In genomic region chr14:82410064-82410463, GRCh38 we compare ENCODE assay signal across 23 cellular contexts.
"Had no signal": no experiment of that assay in that cellular context is flagged by ENCODE, and none has a peak within 500 bp of the region (broad histone marks: within the 10 kb centered on the region; RNA-seq: fewer than 3 reads in every experiment).

No MANE protein-coding gene starts in this region.

- H3K4me3 ChIP-seq: stomach, suprapubic skin, testis, thoracic aorta, thyroid gland, tibial artery, tibial nerve, transverse colon, upper lobe of left lung, upper lobe of right lung, uterus, vagina had no signal

- H3K27me3 ChIP-seq: stomach, suprapubic skin, testis, thyroid gland, tibial artery, tibial nerve, transverse colon, upper lobe of left lung, upper lobe of right lung, uterus, vagina had no signal

- H3K4me1 ChIP-seq: stomach, suprapubic skin, testis, tibial artery, tibial nerve, transverse colon, upper lobe of left lung, upper lobe of right lung, uterus, vagina had no signal

- H3K36me3 ChIP-seq: stomach, suprapubic skin, thoracic aorta, thyroid gland, tibial artery, tibial nerve, transverse colon, upper lobe of left lung, upper lobe of right lung, uterus, vagina had no signal

- H3K9me3 ChIP-seq: stomach, suprapubic skin, testis, thoracic aorta, thyroid gland, tibial artery, tibial nerve, transverse colon, upper lobe of left lung, upper lobe of right lung, uterus, vagina had no signal

- H3K27ac ChIP-seq: stomach, suprapubic skin, testis, thoracic aorta, tibial artery, tibial nerve, transverse colon, upper lobe of left lung, upper lobe of right lung, uterus, vagina had no signal

- DNase-seq: stimulated activated CD4-positive, alpha-beta T cell treated with anti-CD3 and anti-CD28 coated beads, Interleukin-2, amount 100 ng/mL, for 48 hours; stimulated activated CD4-positive, alpha-beta T cell treated with anti-CD3 and anti-CD28 coated beads, Interleukin-4, amount 100 ng/mL, for 1 hour; stimulated activated CD4-positive, alpha-beta T cell treated with anti-CD3 and anti-CD28 coated beads, Interleukin-4, amount 100 ng/mL, for 24 hours; stimulated activated CD4-positive, alpha-beta T cell treated with anti-CD3 and anti-CD28 coated beads, Interleukin-4, amount 100 ng/mL, for 4 hours; stimulated activated CD8-positive, alpha-beta memory T cell treated with anti-CD3 and anti-CD28 coated beads, Interleukin-4, amount 100 ng/mL, for 48 hours; stimulated activated naive B cell treated with anti-CD40 and anti-IgM and Interleukin-4, amounts not matched to agents 10 μg/mL and 1 μg/mL and 100 μg/mL, for 72 hours; stimulated activated naive CD4-positive, alpha-beta T cell; stimulated activated naive CD4-positive, alpha-beta T cell treated with Interleukin-2 at 50 U/mL for 16 hours; stimulated activated naive CD8-positive, alpha-beta T cell treated with anti-CD3 and anti-CD28 coated beads, Interleukin-15, amount 100 ng/mL, for 72 hours; stimulated activated naive CD8-positive, alpha-beta T cell treated with anti-CD3 and anti-CD28 coated beads, Interleukin-15, Interleukin-2, amounts not matched to agents 100 U/mL and 50 U/mL, for 24 hours; stomach; substantia nigra; testis; thyroid gland; tibial artery; transverse colon; upper lobe of left lung; upper lobe of right lung; uterus had no signal
